20 cellular contexts compared by ENCODE assay signal in the genomic region with DNA sequence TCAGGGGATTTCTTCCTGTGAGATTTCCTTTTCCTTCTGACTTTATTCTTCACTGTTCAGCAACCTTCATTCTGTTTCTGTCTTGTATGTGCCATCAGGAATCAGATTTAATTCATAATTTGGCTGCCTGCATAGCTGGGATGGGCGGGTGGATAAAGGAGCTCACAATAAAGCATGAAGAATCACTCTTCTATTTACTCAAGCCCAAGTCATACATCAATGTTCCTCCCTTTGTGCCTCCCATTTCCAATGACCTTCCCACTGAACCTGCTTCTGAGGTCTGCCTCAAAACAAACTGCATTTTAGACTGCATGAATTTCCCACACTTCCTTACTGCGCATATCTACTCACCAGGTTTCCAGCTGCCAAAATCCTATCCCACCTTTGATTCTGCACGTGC. TPM values are rescaled to one million over a fixed set of nuclear protein-coding genes. Genes with fewer than 3 reads are reported as not detected.
A peak's percentile ranks its signal among the peaks of the same experiment; 100 is the strongest.
DNase-seq lines count a peak whose midpoint lies in the region; ATAC-seq and TF ChIP-seq lines count a peak whose summit lies in the region.
"Had no signal": no experiment of that assay in that cellular context is flagged by ENCODE, and none has a peak within 500 bp of the region (broad histone marks: within the 10 kb centered on the region; RNA-seq: fewer than 3 reads in every experiment).

No MANE protein-coding gene starts in this region.

- H3K27me3 ChIP-seq in GM23248 (replicated peaks; ENCODE audit: insufficient read depth) (no peaks in the 10 kb centered on the region), Panc1 (ENCODE audit: control insufficient read depth, insufficient read depth, low read length) (no peaks in the 10 kb centered on the region), esophagus muscularis mucosa (no peaks in the 10 kb centered on the region), subcutaneous abdominal adipose tissue (ENCODE audit: control insufficient read depth in 5 of 5, insufficient read depth in 4 of 5, low read length in 5 of 5) (no peaks in the 10 kb centered on the region), gastrocnemius medialis (no peaks in the 10 kb centered on the region)
- H3K27me3 ChIP-seq: right atrium auricular region, stomach, upper lobe of right lung had no signal

- peaks cover 97% of the 10 kb centered on the region for H3K79me2 ChIP-seq in GM23248 (ENCODE audit: insufficient read depth)

- H3K36me3 ChIP-seq in GM23248 (ENCODE audit: low read depth) (no peaks in the 10 kb centered on the region), Panc1 (ENCODE audit: control insufficient read depth, insufficient read depth, low read length) (no peaks in the 10 kb centered on the region), esophagus muscularis mucosa (no peaks in the 10 kb centered on the region), subcutaneous abdominal adipose tissue (ENCODE audit: control insufficient read depth in 5 of 5, insufficient read depth in 5 of 5, low read length in 5 of 5) (no peaks in the 10 kb centered on the region), gastrocnemius medialis (no peaks in the 10 kb centered on the region)
- H3K36me3 ChIP-seq: lower lobe of right lung, right atrium auricular region, stomach, upper lobe of right lung had no signal

- intact Hi-C loops in Panc1 (cut with micrococcal nuclease; ENCODE audit: unreplicated experiment) (no loop called here), esophagus muscularis mucosa (cut with DNase I) (no loop called here), gastrocnemius medialis (cut with DNase I; ENCODE audit: low total_unique reads) (no loop called here)

- in situ Hi-C loops in GM23248 (cut with MboI): loop anchor here (25.0 kb wide), 2 partner anchors 270 to 995 kb away; partner anchors contain the start of gene CTSO
- in situ Hi-C loops in Panc1 (cut with HindIII; ENCODE audit: low pct_unique_long_range_greater_than_20kb, low sequenced_read_pairs): no loop called here
- in situ Hi-C loops in gastrocnemius medialis (cut with MboI; ENCODE audit: low sequenced_read_pairs in 4 of 4): loop anchor here in 1 of 4 donors (25.0 kb wide), 1 partner anchor 170 kb away; no protein-coding TSS in a partner anchor

- POLR2A ChIA-PET in Panc1 (lab: Charles Lee): no interaction called here

- H3K9me3 ChIP-seq in GM23248 (ENCODE audit: low read depth) (no peaks in the 10 kb centered on the region), Panc1 (ENCODE audit: control insufficient read depth, insufficient read depth, low read depth, low read length) (no peaks in the 10 kb centered on the region), esophagus muscularis mucosa (no peaks in the 10 kb centered on the region), subcutaneous abdominal adipose tissue (ENCODE audit: control insufficient read depth in 5 of 5, low read length in 5 of 5) (no peaks in the 10 kb centered on the region), gastrocnemius medialis (no peaks in the 10 kb centered on the region)
- H3K9me3 ChIP-seq: lower lobe of right lung, right atrium auricular region, stomach, upper lobe of right lung had no signal

- TF ChIP-seq CTCF in Panc1 (IDR thresholded peaks at IDR 0.05): no peak
- TF ChIP-seq CTCF in esophagus muscularis mucosa (IDR thresholded peaks at IDR 0.05): no peak
- no peak for TF ChIP-seq CTCF in gastrocnemius medialis (IDR thresholded peaks at IDR 0.05 in 4 of 5, conservative IDR thresholded peaks at IDR 0.05 in 1 of 5)

- peak overlapping the region; percentile 57 for H3K4me2 ChIP-seq in GM23248 (ENCODE audit: unreplicated experiment)

- DNase-seq in GM23248: no peak
- DNase-seq in Panc1 (ENCODE audit: low read depth, low spot score): no peak
- DNase-seq in esophagus muscularis mucosa (ENCODE audit: extremely low spot score): no peak
- DNase-seq in gastrocnemius medialis: no peak
- DNase-seq in NCI-H2227 treated with DMSO at 0.1 percent for 48 hours (lab: John Stamatoyannopoulos, UW): no peak
- DNase-seq: activated CD4-positive, CD25-positive, alpha-beta regulatory T cell treated with anti-CD3 and anti-CD28 coated beads, Interleukin-2, amount 50 U/mL, for 72 hours; activated T-cell treated with anti-CD3 and anti-CD28 coated beads, Interleukin-2, amount 50 U/mL, for 24 hours; caudate nucleus; DMS 273 treated with DMSO at 0.1 percent for 48 hours; hippocampal formation; lower lobe of right lung; NCI-H146; NCI-H526; occipital lobe; stomach; upper lobe of right lung had no signal

- H3K9ac ChIP-seq in GM23248 (no peak overlapping the region), subcutaneous abdominal adipose tissue (ENCODE audit: low read length in 5 of 5) (no peak overlapping the region)

- peaks cover 7% of the 10 kb centered on the region; the same call in 1 of the 2 replicates for H3K9me2 ChIP-seq in GM23248 (ENCODE audit: insufficient read depth)

- CTCF ChIA-PET in Panc1 (lab: Charles Lee): no interaction called here

- no peaks in the 10 kb centered on the region for H4K20me1 ChIP-seq in GM23248 (ENCODE audit: insufficient read depth)

- 88 to 91% methylated on average over 3 of the region's 3 CpGs for WGBS in GM23248 (ENCODE audit: low coverage in 1 of 2, low lambda C conversion rate in 2 of 2, missing lambda C conversion rate in 2 of 2), 2 experiments
- WGBS in esophagus muscularis mucosa: 67% methylated on average over 3 of the region's 3 CpGs

- H3K27ac ChIP-seq in GM23248 (peak overlapping the region; percentile 43; the same call in 1 of the 2 replicates), Panc1 (ENCODE audit: low read length) (peak overlapping the region; percentile 74), esophagus muscularis mucosa (replicated peaks in 1 of 4) (peak overlapping the region; percentile 15 to 39 (median 28)), subcutaneous abdominal adipose tissue (ENCODE audit: low read depth, low read length) (peak overlapping the region; percentile 5), gastrocnemius medialis (no peak overlapping the region)
- H3K27ac ChIP-seq: lower lobe of right lung, right atrium auricular region, upper lobe of right lung had no signal

- H3K4me1 ChIP-seq in GM23248 (ENCODE audit: insufficient read depth) (peaks cover 56% of the 10 kb centered on the region), Panc1 (ENCODE audit: control insufficient read depth, insufficient read depth, low read length) (peaks cover 45% of the 10 kb centered on the region), esophagus muscularis mucosa (peaks cover 19 to 77% (median 59%) of the 10 kb centered on the region in 4 donors), subcutaneous abdominal adipose tissue (ENCODE audit: control insufficient read depth in 5 of 5, insufficient read depth in 5 of 5, low read length in 5 of 5) (peaks cover 0 to 25% (median 16%) of the 10 kb centered on the region in 5 donors), gastrocnemius medialis (peaks cover 6 to 23% of the 10 kb centered on the region in 2 donors)

- TF ChIP-seq EP300 in esophagus muscularis mucosa (IDR thresholded peaks at IDR 0.05): no peak

- no TSS peak for BruUV-seq in Panc1 (replicated peaks; lab: Mats Ljungman, UMichigan)

- no peak for ATAC-seq in Panc1
- ATAC-seq in HG02970 (IDR thresholded peaks at IDR 0.05; ENCODE audit: low FRiP score, unreplicated experiment): no peak
- ATAC-seq in gastrocnemius medialis: no peak
- ATAC-seq: Right ventricle myocardium inferior, upper lobe of right lung had no signal

- no peak for TF ChIP-seq POLR2A in esophagus muscularis mucosa (IDR thresholded peaks at IDR 0.05; ENCODE audit: low read depth)
- TF ChIP-seq POLR2A in gastrocnemius medialis (IDR thresholded peaks at IDR 0.05): no peak

- H2AFZ ChIP-seq in GM23248: no peak overlapping the region

- H3F3A ChIP-seq in GM23248 (ENCODE audit: insufficient read depth): peaks cover 44% of the 10 kb centered on the region

- H3K4me3 ChIP-seq in GM23248: no peak overlapping the region
- no peak overlapping the region for H3K4me3 ChIP-seq in Panc1 (ENCODE audit: low read depth in 2 of 2, low read length in 2 of 2)
- no peak overlapping the region for H3K4me3 ChIP-seq in esophagus muscularis mucosa
- no peak overlapping the region for H3K4me3 ChIP-seq in subcutaneous abdominal adipose tissue (ENCODE audit: low read depth in 1 of 5, low read length in 5 of 5)
- H3K4me3 ChIP-seq in gastrocnemius medialis: no peak overlapping the region
- H3K4me3 ChIP-seq: lower lobe of right lung, right atrium auricular region, stomach, upper lobe of right lung had no signal

RNA-seq across cellular contexts. Expression of gene PDGFC, which starts 14.0 kb away (rescaled TPM):
- 64.4 and 84.0 TPM in 2 replicates for total RNA-seq in GM23248 (2014; rRNA removed; shearing (Covaris generic))
- polyA plus RNA-seq in GM23248 (2016; fragmentation: Nextera tagmentation; extraction: Ambion mirVana): 26.5 and 29.0 TPM in 2 replicates
- 14.5 TPM for total RNA-seq in Panc1 (2021; ENCODE audit: unreplicated experiment)
- polyA plus RNA-seq in Panc1 (2012; ENCODE audit: insufficient read length): 9.3 TPM
- 10 to 100 TPM; 25.3 to 38.3 (median 30.0) TPM for total RNA-seq in esophagus muscularis mucosa
- 10 to 100 TPM in 1 of 4 donors, 1 to 10 TPM in 3; 4.4 to 10.7 (median 6.3) TPM for total RNA-seq in gastrocnemius medialis

Comparison
In these comparisons a context has a peak if more than half of its experiments do, and no peak if none do; other contexts are left out.
1. H3K27ac ChIP-seq: peak in GM23248 (single experiment), Panc1 (single experiment), esophagus muscularis mucosa (4 of 4) and subcutaneous abdominal adipose tissue (single experiment); none in gastrocnemius medialis (0 of 4).